Comparison of ENCODE assay signal across 2 cellular contexts in the genomic region with DNA sequence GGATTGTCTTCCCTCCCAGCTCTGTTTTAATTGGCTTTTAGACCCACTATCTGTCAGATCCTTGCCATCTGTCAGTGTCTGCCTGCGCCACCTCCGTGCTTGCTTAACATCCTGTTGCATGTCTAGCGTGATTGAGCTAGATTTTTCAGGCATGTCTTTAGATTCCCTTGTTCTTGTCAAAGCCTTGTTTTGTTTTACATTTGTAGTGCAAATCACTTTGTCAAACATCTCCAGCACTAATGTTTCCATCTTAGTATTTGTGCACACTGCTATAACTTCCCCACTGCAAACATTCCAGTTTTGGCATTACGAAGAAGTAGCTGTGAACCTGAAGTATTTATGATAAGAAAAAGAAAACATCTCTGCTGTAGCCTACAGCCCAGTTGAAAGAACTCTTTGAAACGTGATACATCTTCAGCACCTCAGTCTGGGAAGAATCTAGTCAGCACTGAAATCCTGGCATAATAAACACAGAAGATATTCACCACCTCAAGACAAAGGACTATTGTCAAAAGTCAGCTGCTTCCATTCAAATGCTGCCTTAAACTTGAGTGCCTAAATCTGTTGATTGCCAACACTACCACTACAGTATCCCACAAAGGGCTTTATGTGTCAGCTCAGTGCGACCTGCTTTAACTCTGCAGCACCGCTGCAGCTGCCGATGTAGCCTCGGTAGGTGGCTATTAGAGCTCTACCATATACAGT.
A peak's percentile ranks its signal among the peaks of the same experiment; 100 is the strongest.
TF ChIP-seq lines count a peak whose summit lies in the region.

No MANE protein-coding gene starts in this region.

TF ChIP-seq in HepG2, 621 proteins besides CTCF, POLR2A, EP300 and RAD21 (continued from another document and continues in another):
- TF ChIP-seq, protein P1, sequence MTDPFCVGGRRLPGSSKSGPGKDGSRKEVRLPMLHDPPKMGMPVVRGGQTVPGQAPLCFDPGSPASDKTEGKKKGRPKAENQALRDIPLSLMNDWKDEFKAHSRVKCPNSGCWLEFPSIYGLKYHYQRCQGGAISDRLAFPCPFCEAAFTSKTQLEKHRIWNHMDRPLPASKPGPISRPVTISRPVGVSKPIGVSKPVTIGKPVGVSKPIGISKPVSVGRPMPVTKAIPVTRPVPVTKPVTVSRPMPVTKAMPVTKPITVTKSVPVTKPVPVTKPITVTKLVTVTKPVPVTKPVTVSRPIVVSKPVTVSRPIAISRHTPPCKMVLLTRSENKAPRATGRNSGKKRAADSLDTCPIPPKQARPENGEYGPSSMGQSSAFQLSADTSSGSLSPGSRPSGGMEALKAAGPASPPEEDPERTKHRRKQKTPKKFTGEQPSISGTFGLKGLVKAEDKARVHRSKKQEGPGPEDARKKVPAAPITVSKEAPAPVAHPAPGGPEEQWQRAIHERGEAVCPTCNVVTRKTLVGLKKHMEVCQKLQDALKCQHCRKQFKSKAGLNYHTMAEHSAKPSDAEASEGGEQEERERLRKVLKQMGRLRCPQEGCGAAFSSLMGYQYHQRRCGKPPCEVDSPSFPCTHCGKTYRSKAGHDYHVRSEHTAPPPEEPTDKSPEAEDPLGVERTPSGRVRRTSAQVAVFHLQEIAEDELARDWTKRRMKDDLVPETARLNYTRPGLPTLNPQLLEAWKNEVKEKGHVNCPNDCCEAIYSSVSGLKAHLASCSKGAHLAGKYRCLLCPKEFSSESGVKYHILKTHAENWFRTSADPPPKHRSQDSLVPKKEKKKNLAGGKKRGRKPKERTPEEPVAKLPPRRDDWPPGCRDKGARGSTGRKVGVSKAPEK (CRISPR knock-in tag; IDR thresholded peaks at IDR 0.05; ENCODE audit: borderline replicate concordance) = no peak
- TF ChIP-seq, protein P2, sequence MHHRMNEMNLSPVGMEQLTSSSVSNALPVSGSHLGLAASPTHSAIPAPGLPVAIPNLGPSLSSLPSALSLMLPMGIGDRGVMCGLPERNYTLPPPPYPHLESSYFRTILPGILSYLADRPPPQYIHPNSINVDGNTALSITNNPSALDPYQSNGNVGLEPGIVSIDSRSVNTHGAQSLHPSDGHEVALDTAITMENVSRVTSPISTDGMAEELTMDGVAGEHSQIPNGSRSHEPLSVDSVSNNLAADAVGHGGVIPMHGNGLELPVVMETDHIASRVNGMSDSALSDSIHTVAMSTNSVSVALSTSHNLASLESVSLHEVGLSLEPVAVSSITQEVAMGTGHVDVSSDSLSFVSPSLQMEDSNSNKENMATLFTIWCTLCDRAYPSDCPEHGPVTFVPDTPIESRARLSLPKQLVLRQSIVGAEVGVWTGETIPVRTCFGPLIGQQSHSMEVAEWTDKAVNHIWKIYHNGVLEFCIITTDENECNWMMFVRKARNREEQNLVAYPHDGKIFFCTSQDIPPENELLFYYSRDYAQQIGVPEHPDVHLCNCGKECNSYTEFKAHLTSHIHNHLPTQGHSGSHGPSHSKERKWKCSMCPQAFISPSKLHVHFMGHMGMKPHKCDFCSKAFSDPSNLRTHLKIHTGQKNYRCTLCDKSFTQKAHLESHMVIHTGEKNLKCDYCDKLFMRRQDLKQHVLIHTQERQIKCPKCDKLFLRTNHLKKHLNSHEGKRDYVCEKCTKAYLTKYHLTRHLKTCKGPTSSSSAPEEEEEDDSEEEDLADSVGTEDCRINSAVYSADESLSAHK (CRISPR knock-in tag; IDR thresholded peaks at IDR 0.05; ENCODE audit: borderline replicate concordance) = no peak
- TF ChIP-seq SOX13 (IDR thresholded peaks at IDR 0.05) (no peak), SOX13 (CRISPR knock-in tag; conservative IDR thresholded peaks at IDR 0.05 in 1 of 2, IDR thresholded peaks at IDR 0.05 in 1 of 2) (peak in 1 of 2 experiments; percentile 92; a peak in 2 of 4 replicates), ARNT (IDR thresholded peaks at IDR 0.05) (no peak), SP140L (CRISPR knock-in tag; IDR thresholded peaks at IDR 0.05; ENCODE audit: borderline replicate concordance) (no peak), FOXK1 (CRISPR knock-in tag; IDR thresholded peaks at IDR 0.05; ENCODE audit: borderline replicate concordance, low read depth) (no peak), ZNF660 (CRISPR knock-in tag; IDR thresholded peaks at IDR 0.05; ENCODE audit: borderline replicate concordance, low read depth) (no peak), CENPX (CRISPR knock-in tag; IDR thresholded peaks at IDR 0.05) (no peak), SIX1 (CRISPR knock-in tag; IDR thresholded peaks at IDR 0.05; ENCODE audit: borderline replicate concordance) (peak; percentile 67; the same call in 1 of the 2 replicates), ISX (CRISPR knock-in tag; conservative IDR thresholded peaks at IDR 0.05) (no peak), STAG1 (CRISPR knock-in tag; IDR thresholded peaks at IDR 0.05) (no peak), SRSF1 (optimal IDR thresholded peaks at IDR 0.05; ENCODE audit: low read depth, low read length) (no peak), ZNF451 (CRISPR knock-in tag; IDR thresholded peaks at IDR 0.05) (no peak), SOX6 (IDR thresholded peaks at IDR 0.05) (no peak), SOX6 (CRISPR knock-in tag; IDR thresholded peaks at IDR 0.05) (peak; percentile 33; the same call in 1 of the 2 replicates)
- TF ChIP-seq, protein P3, sequence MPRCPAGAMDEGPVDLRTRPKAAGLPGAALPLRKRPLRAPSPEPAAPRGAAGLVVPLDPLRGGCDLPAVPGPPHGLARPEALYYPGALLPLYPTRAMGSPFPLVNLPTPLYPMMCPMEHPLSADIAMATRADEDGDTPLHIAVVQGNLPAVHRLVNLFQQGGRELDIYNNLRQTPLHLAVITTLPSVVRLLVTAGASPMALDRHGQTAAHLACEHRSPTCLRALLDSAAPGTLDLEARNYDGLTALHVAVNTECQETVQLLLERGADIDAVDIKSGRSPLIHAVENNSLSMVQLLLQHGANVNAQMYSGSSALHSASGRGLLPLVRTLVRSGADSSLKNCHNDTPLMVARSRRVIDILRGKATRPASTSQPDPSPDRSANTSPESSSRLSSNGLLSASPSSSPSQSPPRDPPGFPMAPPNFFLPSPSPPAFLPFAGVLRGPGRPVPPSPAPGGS (CRISPR knock-in tag; IDR thresholded peaks at IDR 0.05) = no peak

TF ChIP-seq in K562, 482 proteins besides CTCF, POLR2A, EP300 and RAD21 (continued from another document and continues in another):
- TF ChIP-seq, protein P4, sequence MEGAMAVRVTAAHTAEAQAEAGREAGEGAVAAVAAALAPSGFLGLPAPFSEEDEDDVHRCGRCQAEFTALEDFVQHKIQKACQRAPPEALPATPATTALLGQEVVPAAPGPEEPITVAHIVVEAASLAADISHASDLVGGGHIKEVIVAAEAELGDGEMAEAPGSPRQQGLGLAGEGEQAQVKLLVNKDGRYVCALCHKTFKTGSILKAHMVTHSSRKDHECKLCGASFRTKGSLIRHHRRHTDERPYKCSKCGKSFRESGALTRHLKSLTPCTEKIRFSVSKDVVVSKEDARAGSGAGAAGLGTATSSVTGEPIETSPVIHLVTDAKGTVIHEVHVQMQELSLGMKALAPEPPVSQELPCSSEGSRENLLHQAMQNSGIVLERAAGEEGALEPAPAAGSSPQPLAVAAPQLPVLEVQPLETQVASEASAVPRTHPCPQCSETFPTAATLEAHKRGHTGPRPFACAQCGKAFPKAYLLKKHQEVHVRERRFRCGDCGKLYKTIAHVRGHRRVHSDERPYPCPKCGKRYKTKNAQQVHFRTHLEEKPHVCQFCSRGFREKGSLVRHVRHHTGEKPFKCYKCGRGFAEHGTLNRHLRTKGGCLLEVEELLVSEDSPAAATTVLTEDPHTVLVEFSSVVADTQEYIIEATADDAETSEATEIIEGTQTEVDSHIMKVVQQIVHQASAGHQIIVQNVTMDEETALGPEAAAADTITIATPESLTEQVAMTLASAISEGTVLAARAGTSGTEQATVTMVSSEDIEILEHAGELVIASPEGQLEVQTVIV (CRISPR knock-in tag; IDR thresholded peaks at IDR 0.05; ENCODE audit: borderline replicate concordance) = no peak
- TF ChIP-seq SNIP1 (IDR thresholded peaks at IDR 0.05; ENCODE audit: low read depth) (no peak), SMAD4 (CRISPR knock-in tag; conservative IDR thresholded peaks at IDR 0.05) (no peak; the same call in 1 of the 2 replicates), ZNF134 (CRISPR knock-in tag; conservative IDR thresholded peaks at IDR 0.05) (no peak), FOS (IDR thresholded peaks at IDR 0.05; ENCODE audit: extremely low read depth, insufficient read length) (no peak), ZNF57 (CRISPR knock-in tag; IDR thresholded peaks at IDR 0.05) (no peak), MEIS2 (IDR thresholded peaks at IDR 0.05; ENCODE audit: partially characterized antibody) (peak; percentile 89), ZNF780A (CRISPR knock-in tag; IDR thresholded peaks at IDR 0.05) (no peak), ZNF445 (CRISPR knock-in tag; IDR thresholded peaks at IDR 0.05; ENCODE audit: low read depth) (no peak), CBFA2T3 (IDR thresholded peaks at IDR 0.05) (peak; percentile 58), ZNF561 (CRISPR knock-in tag; conservative IDR thresholded peaks at IDR 0.05) (no peak), HNRNPL (IDR thresholded peaks at IDR 0.05; ENCODE audit: low read depth, low read length) (no peak), GABPA (tag; conservative IDR thresholded peaks at IDR 0.05; ENCODE audit: low read depth) (peak; percentile 44; the same call in 1 of the 2 replicates), DNMT1 (IDR thresholded peaks at IDR 0.05) (no peak), NFXL1 (CRISPR knock-in tag; IDR thresholded peaks at IDR 0.05) (no peak), TGIF2 (CRISPR knock-in tag; IDR thresholded peaks at IDR 0.05) (no peak), ETV1 (tag; conservative IDR thresholded peaks at IDR 0.05; ENCODE audit: low read depth) (peak; percentile 71)
- TF ChIP-seq, protein P5, sequence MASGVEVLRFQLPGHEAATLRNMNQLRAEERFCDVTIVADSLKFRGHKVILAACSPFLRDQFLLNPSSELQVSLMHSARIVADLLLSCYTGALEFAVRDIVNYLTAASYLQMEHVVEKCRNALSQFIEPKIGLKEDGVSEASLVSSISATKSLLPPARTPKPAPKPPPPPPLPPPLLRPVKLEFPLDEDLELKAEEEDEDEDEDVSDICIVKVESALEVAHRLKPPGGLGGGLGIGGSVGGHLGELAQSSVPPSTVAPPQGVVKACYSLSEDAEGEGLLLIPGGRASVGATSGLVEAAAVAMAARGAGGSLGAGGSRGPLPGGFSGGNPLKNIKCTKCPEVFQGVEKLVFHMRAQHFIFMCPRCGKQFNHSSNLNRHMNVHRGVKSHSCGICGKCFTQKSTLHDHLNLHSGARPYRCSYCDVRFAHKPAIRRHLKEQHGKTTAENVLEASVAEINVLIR (CRISPR knock-in tag; IDR thresholded peaks at IDR 0.05) = no peak
- TF ChIP-seq, protein P6, sequence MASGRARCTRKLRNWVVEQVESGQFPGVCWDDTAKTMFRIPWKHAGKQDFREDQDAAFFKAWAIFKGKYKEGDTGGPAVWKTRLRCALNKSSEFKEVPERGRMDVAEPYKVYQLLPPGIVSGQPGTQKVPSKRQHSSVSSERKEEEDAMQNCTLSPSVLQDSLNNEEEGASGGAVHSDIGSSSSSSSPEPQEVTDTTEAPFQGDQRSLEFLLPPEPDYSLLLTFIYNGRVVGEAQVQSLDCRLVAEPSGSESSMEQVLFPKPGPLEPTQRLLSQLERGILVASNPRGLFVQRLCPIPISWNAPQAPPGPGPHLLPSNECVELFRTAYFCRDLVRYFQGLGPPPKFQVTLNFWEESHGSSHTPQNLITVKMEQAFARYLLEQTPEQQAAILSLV (tag; IDR thresholded peaks at IDR 0.05) = peak; percentile 51; the same call in 1 of the 2 replicates
- TF ChIP-seq, protein P7, sequence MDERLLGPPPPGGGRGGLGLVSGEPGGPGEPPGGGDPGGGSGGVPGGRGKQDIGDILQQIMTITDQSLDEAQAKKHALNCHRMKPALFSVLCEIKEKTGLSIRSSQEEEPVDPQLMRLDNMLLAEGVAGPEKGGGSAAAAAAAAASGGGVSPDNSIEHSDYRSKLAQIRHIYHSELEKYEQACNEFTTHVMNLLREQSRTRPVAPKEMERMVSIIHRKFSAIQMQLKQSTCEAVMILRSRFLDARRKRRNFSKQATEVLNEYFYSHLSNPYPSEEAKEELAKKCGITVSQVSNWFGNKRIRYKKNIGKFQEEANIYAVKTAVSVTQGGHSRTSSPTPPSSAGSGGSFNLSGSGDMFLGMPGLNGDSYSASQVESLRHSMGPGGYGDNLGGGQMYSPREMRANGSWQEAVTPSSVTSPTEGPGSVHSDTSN (CRISPR knock-in tag; IDR thresholded peaks at IDR 0.05; ENCODE audit: low read depth) = peak; percentile 20; the same call in 1 of the 2 replicates
- TF ChIP-seq, protein P7 (tag; conservative IDR thresholded peaks at IDR 0.05; ENCODE audit: low read depth) = peak; percentile 84
- TF ChIP-seq, protein P8, sequence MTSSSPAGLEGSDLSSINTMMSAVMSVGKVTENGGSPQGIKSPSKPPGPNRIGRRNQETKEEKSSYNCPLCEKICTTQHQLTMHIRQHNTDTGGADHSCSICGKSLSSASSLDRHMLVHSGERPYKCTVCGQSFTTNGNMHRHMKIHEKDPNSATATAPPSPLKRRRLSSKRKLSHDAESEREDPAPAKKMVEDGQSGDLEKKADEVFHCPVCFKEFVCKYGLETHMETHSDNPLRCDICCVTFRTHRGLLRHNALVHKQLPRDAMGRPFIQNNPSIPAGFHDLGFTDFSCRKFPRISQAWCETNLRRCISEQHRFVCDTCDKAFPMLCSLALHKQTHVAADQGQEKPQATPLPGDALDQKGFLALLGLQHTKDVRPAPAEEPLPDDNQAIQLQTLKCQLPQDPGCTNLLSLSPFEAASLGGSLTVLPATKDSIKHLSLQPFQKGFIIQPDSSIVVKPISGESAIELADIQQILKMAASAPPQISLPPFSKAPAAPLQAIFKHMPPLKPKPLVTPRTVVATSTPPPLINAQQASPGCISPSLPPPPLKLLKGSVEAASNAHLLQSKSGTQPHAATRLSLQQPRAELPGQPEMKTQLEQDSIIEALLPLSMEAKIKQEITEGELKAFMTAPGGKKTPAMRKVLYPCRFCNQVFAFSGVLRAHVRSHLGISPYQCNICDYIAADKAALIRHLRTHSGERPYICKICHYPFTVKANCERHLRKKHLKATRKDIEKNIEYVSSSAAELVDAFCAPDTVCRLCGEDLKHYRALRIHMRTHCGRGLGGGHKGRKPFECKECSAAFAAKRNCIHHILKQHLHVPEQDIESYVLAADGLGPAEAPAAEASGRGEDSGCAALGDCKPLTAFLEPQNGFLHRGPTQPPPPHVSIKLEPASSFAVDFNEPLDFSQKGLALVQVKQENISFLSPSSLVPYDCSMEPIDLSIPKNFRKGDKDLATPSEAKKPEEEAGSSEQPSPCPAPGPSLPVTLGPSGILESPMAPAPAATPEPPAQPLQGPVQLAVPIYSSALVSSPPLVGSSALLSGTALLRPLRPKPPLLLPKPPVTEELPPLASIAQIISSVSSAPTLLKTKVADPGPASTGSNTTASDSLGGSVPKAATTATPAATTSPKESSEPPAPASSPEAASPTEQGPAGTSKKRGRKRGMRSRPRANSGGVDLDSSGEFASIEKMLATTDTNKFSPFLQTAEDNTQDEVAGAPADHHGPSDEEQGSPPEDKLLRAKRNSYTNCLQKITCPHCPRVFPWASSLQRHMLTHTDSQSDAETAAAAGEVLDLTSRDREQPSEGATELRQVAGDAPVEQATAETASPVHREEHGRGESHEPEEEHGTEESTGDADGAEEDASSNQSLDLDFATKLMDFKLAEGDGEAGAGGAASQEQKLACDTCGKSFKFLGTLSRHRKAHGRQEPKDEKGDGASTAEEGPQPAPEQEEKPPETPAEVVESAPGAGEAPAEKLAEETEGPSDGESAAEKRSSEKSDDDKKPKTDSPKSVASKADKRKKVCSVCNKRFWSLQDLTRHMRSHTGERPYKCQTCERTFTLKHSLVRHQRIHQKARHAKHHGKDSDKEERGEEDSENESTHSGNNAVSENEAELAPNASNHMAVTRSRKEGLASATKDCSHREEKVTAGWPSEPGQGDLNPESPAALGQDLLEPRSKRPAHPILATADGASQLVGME (CRISPR knock-in tag; IDR thresholded peaks at IDR 0.05) = no peak
